Comparison of ENCODE assay signal across 23 cellular contexts in genomic region chr7:142332421-142332820, GRCh38.
DNase-seq lines count a peak whose midpoint lies in the region; ATAC-seq and TF ChIP-seq lines count a peak whose summit lies in the region.
"Had no signal": no experiment of that assay in that cellular context is flagged by ENCODE, and none has a peak within 500 bp of the region (broad histone marks: within the 10 kb centered on the region; RNA-seq: fewer than 3 reads in every experiment).

No MANE protein-coding gene starts in this region.

- CTCF ChIA-PET in activated CD4-positive, alpha-beta T cell treated with anti-CD3 and anti-CD28 coated beads for 36 hours (lab: Charles Lee), result interaction anchor here (0.6 to 4.0 kb wide), 3 partner anchors 9 to 224 kb away, joined by 3 to 14 read pairs (median 6); no protein-coding TSS in a partner anchor
- CTCF ChIA-PET in CD4-positive, alpha-beta T cell (lab: Charles Lee), result no interaction called here

- H3K27me3 ChIP-seq in CD4-positive, alpha-beta T cell (ENCODE audit: control insufficient read depth, insufficient read depth, low read length), result no peaks in the 10 kb centered on the region

- H3K9me3 ChIP-seq in CD4-positive, alpha-beta T cell (ENCODE audit: control insufficient read depth, low read length), result no peaks in the 10 kb centered on the region
- H3K9me3 ChIP-seq: HAP-1, SJSA1 had no signal

- no peak for TF ChIP-seq CTCF in CD4-positive, alpha-beta T cell (IDR thresholded peaks at IDR 0.05)

- peak overlapping the region; percentile 6 for H3K4me3 Mint-ChIP-seq in activated CD4-positive, alpha-beta T cell treated with anti-CD3 and anti-CD28 coated beads for 36 hours
- peak overlapping the region; percentile 11 for H3K4me3 Mint-ChIP-seq in CD4-positive, alpha-beta T cell

- ATAC-seq in activated CD4-positive, alpha-beta T cell treated with anti-CD3 and anti-CD28 coated beads for 36 hours, result no peak
- ATAC-seq in CD4-positive, alpha-beta T cell (ENCODE audit: poor library complexity), result no peak
- ATAC-seq in HG02970 (IDR thresholded peaks at IDR 0.05; ENCODE audit: low FRiP score, unreplicated experiment), result no peak
- ATAC-seq: GM12878, HepG2 had no signal

- peaks cover 12% of the 10 kb centered on the region for H3K4me1 Mint-ChIP-seq in activated CD4-positive, alpha-beta T cell treated with anti-CD3 and anti-CD28 coated beads for 36 hours
- no peaks in the 10 kb centered on the region for H3K4me1 Mint-ChIP-seq in CD4-positive, alpha-beta T cell (ENCODE audit: low read depth)

- H3K36me3 Mint-ChIP-seq in activated CD4-positive, alpha-beta T cell treated with anti-CD3 and anti-CD28 coated beads for 36 hours (ENCODE audit: low read depth), result no peaks in the 10 kb centered on the region
- no peaks in the 10 kb centered on the region for H3K36me3 Mint-ChIP-seq in CD4-positive, alpha-beta T cell (ENCODE audit: low read depth)

- H3K27ac ChIP-seq in CD4-positive, alpha-beta T cell (ENCODE audit: low read depth, low read length), result no peak overlapping the region
- H3K27ac ChIP-seq in angular gyrus (ENCODE audit: low read depth, low read length), result peak overlapping the region; percentile 35
- H3K27ac ChIP-seq: C4-2B, GM23248, HL-60, SJSA1 had no signal

- DNase-seq in activated CD4-positive, alpha-beta T cell treated with anti-CD3 and anti-CD28 coated beads for 36 hours, result no peak
- no peak for DNase-seq in activated CD4-positive, alpha-beta T cell treated with anti-CD3 and anti-CD28 coated beads, Interleukin-2, amount 50 U/mL, for 48 hours
- DNase-seq in CD4-positive, alpha-beta T cell, result no peak
- DNase-seq in pons (ENCODE audit: low spot score), result peak; percentile 32
- no peak for DNase-seq in NCI-H2171 (lab: John Stamatoyannopoulos, UW)
- no peak for DNase-seq in T-helper 1 cell
- DNase-seq: GM23248, KBM-7, MM.1S, NCI-H1048, NCI-H1417 treated with DMSO at 0.1 percent for 48 hours, NCI-H187 treated with DMSO at 0.1 percent for 48 hours, NCI-H2107, NCI-H748 treated with DMSO at 0.1 percent for 48 hours, OCI-M1 had no signal

- no peak overlapping the region for H3K27ac Mint-ChIP-seq in activated CD4-positive, alpha-beta T cell treated with anti-CD3 and anti-CD28 coated beads for 36 hours
- no peak overlapping the region for H3K27ac Mint-ChIP-seq in CD4-positive, alpha-beta T cell

- POLR2A ChIA-PET in activated CD4-positive, alpha-beta T cell treated with anti-CD3 and anti-CD28 coated beads for 36 hours (lab: Charles Lee), result no interaction called here
- POLR2A ChIA-PET in CD4-positive, alpha-beta T cell (lab: Charles Lee), result interaction anchor here (1.0 kb wide), 1 partner anchor 476 kb away, joined by 3 read pairs; no protein-coding TSS in a partner anchor

- H3K9me3 Mint-ChIP-seq in activated CD4-positive, alpha-beta T cell treated with anti-CD3 and anti-CD28 coated beads for 36 hours (ENCODE audit: low read depth), result no peaks in the 10 kb centered on the region
- no peaks in the 10 kb centered on the region for H3K9me3 Mint-ChIP-seq in CD4-positive, alpha-beta T cell

- peaks cover 5% of the 10 kb centered on the region for H3K27me3 Mint-ChIP-seq in activated CD4-positive, alpha-beta T cell treated with anti-CD3 and anti-CD28 coated beads for 36 hours
- H3K27me3 Mint-ChIP-seq in CD4-positive, alpha-beta T cell, result peaks cover 39% of the 10 kb centered on the region

- intact Hi-C loops in activated CD4-positive, alpha-beta T cell treated with anti-CD3 and anti-CD28 coated beads for 36 hours (cut with DNase I, micrococcal nuclease), result no loop called here
- intact Hi-C loops in CD4-positive, alpha-beta T cell (cut with DNase I, micrococcal nuclease), result no loop called here
